ENCODE assay signal across 28 cellular contexts in genomic region chr10:66148312-66148711, GRCh38.
"Had no signal": no experiment of that assay in that cellular context is flagged by ENCODE, and none has a peak within 500 bp of the region (broad histone marks: within the 10 kb centered on the region; RNA-seq: fewer than 3 reads in every experiment).

No MANE protein-coding gene starts in this region.

- H3K9ac ChIP-seq: neural progenitor cell, parathyroid adenoma had no signal

- H3K27me3 ChIP-seq: neural progenitor cell, ovary, right lobe of liver, sigmoid colon, stomach, thyroid gland, tibial nerve, upper lobe of left lung, vagina had no signal

- H3K4me3 Mint-ChIP-seq: natural killer cell; nephron; neural progenitor cell; stimulated activated effector memory CD8-positive, alpha-beta T cell treated with anti-CD3 and anti-CD28 coated beads, Interleukin-12 subunit alpha, Interleukin-12 subunit beta, amount 100 ng/mL, for 72 hours; stimulated activated naive B cell treated with anti-CD40 and anti-IgM and Interleukin-4, amounts not matched to agents 10 μg/mL and 1 μg/mL and 100 μg/mL, for 72 hours; stimulated activated naive CD8-positive, alpha-beta T cell treated with anti-CD3 and anti-CD28 coated beads, Interleukin-15, Interleukin-2, amounts not matched to agents 100 ng/mL and 50 ng/mL, for 24 hours had no signal

- DNase-seq: natural killer cell; occipital lobe; ovary; posterior cingulate gyrus; psoas muscle; right cardiac atrium; right lobe of liver; sigmoid colon; small intestine; stimulated activated CD4-positive, alpha-beta T cell treated with anti-CD3 and anti-CD28 coated beads, Interleukin-15, amount 100 ng/mL, for 24 hours; stimulated activated CD4-positive, alpha-beta T cell treated with anti-CD3 and anti-CD28 coated beads, Interleukin-2, amount 100 ng/mL, for 24 hours; stimulated activated CD4-positive, alpha-beta T cell treated with anti-CD3 and anti-CD28 coated beads, Interleukin-2, amount 100 ng/mL, for 48 hours; stimulated activated CD4-positive, alpha-beta T cell treated with anti-CD3 and anti-CD28 coated beads, Interleukin-4, amount 100 ng/mL, for 24 hours; stimulated activated naive B cell treated with anti-CD40 and anti-IgM and Interleukin-4, amounts not matched to agents 10 μg/mL and 1 μg/mL and 100 μg/mL, for 72 hours; stimulated activated naive CD4-positive, alpha-beta T cell treated with Interleukin-2 at 50 U/mL for 16 hours; stomach; thyroid gland; trophoblast cell; upper lobe of left lung had no signal

- H3K27ac Mint-ChIP-seq: natural killer cell; nephron; neural progenitor cell; progenitor cell of endocrine pancreas; stimulated activated effector memory CD8-positive, alpha-beta T cell treated with anti-CD3 and anti-CD28 coated beads, Interleukin-12 subunit alpha, Interleukin-12 subunit beta, amount 100 ng/mL, for 72 hours; stimulated activated naive B cell treated with anti-CD40 and anti-IgM and Interleukin-4, amounts not matched to agents 10 μg/mL and 1 μg/mL and 100 μg/mL, for 72 hours; stimulated activated naive CD8-positive, alpha-beta T cell treated with anti-CD3 and anti-CD28 coated beads, Interleukin-15, Interleukin-2, amounts not matched to agents 100 ng/mL and 50 ng/mL, for 24 hours had no signal

- H3K36me3 ChIP-seq: neural progenitor cell, ovary, right lobe of liver, sigmoid colon, stomach, thoracic aorta, thyroid gland, tibial nerve, upper lobe of left lung, vagina had no signal

- H3K9me3 Mint-ChIP-seq: natural killer cell; nephron; neural progenitor cell; stimulated activated naive CD8-positive, alpha-beta T cell treated with anti-CD3 and anti-CD28 coated beads, Interleukin-15, Interleukin-2, amounts not matched to agents 100 ng/mL and 50 ng/mL, for 24 hours had no signal

- ATAC-seq: natural killer cell; psoas muscle; right cardiac atrium; right lobe of liver; stimulated activated effector memory CD8-positive, alpha-beta T cell treated with anti-CD3 and anti-CD28 coated beads, Interleukin-12 subunit alpha, Interleukin-12 subunit beta, amount 100 ng/mL, for 72 hours; stimulated activated naive B cell treated with anti-CD40 and anti-IgM and Interleukin-4, amounts not matched to agents 10 μg/mL and 1 μg/mL and 100 μg/mL, for 72 hours had no signal

- H3K27me3 Mint-ChIP-seq: progenitor cell of endocrine pancreas; stimulated activated naive B cell treated with anti-CD40 and anti-IgM and Interleukin-4, amounts not matched to agents 10 μg/mL and 1 μg/mL and 100 μg/mL, for 72 hours; stimulated activated naive CD8-positive, alpha-beta T cell treated with anti-CD3 and anti-CD28 coated beads, Interleukin-15, Interleukin-2, amounts not matched to agents 100 ng/mL and 50 ng/mL, for 24 hours had no signal

- H3K9me3 ChIP-seq: psoas muscle, right lobe of liver, stomach, thoracic aorta, thyroid gland, tibial nerve, upper lobe of left lung, vagina had no signal

- H3K4me3 ChIP-seq: neural progenitor cell, ovary, psoas muscle, right lobe of liver, sigmoid colon, stomach, thoracic aorta, thyroid gland, tibial nerve, upper lobe of left lung, vagina had no signal

- H3K4me1 ChIP-seq: neural progenitor cell, parathyroid adenoma, psoas muscle, right lobe of liver, sigmoid colon, stomach, tibial nerve, upper lobe of left lung, vagina had no signal

- H3K27ac ChIP-seq: neural progenitor cell, ovary, parathyroid adenoma, psoas muscle, right lobe of liver, sigmoid colon, stomach, thoracic aorta, thyroid gland, tibial nerve, upper lobe of left lung, vagina had no signal

- H3K4me1 Mint-ChIP-seq: natural killer cell; neural progenitor cell; stimulated activated effector memory CD8-positive, alpha-beta T cell treated with anti-CD3 and anti-CD28 coated beads, Interleukin-12 subunit alpha, Interleukin-12 subunit beta, amount 100 ng/mL, for 72 hours; stimulated activated naive B cell treated with anti-CD40 and anti-IgM and Interleukin-4, amounts not matched to agents 10 μg/mL and 1 μg/mL and 100 μg/mL, for 72 hours had no signal

- H3K36me3 Mint-ChIP-seq: natural killer cell; neural progenitor cell; stimulated activated effector memory CD8-positive, alpha-beta T cell treated with anti-CD3 and anti-CD28 coated beads, Interleukin-12 subunit alpha, Interleukin-12 subunit beta, amount 100 ng/mL, for 72 hours; stimulated activated naive B cell treated with anti-CD40 and anti-IgM and Interleukin-4, amounts not matched to agents 10 μg/mL and 1 μg/mL and 100 μg/mL, for 72 hours had no signal
